21 cellular contexts compared by ENCODE assay signal in genomic region chr1:8519167-8519566, GRCh38.
DNase-seq lines count a peak whose midpoint lies in the region; ATAC-seq and TF ChIP-seq lines count a peak whose summit lies in the region.
"Had no signal": no experiment of that assay in that cellular context is flagged by ENCODE, and none has a peak within 500 bp of the region (broad histone marks: within the 10 kb centered on the region; RNA-seq: fewer than 3 reads in every experiment).

No MANE protein-coding gene starts in this region.

- H3K27me3 Mint-ChIP-seq in WTC11 (ENCODE audit: low read depth) (no peaks in the 10 kb centered on the region), osteocyte (ENCODE audit: unreplicated experiment) (no peaks in the 10 kb centered on the region)

- no peak for DNase-seq in Karpas-422
- DNase-seq in WTC11 (ENCODE audit: low spot score) = no peak
- no peak for DNase-seq in osteocyte (ENCODE audit: extremely low spot score, unreplicated experiment)
- no peak for DNase-seq in activated naive CD4-positive, alpha-beta T cell (lab: John Stamatoyannopoulos, UW)
- DNase-seq in nucleus accumbens (lab: John Stamatoyannopoulos, UW) = no peak
- no peak for DNase-seq in ecto neural progenitor cell (ENCODE audit: low spot score)
- DNase-seq: ACHN, GM23248, H7, MV-4-11, NCI-H1105, NCI-H2029, NCI-H446, NCI-H524 treated with DMSO at 0.1 percent for 48 hours, NCI-H774, PC-9, SJCRH30 had no signal

- CTCF ChIA-PET in WTC11 (lab: Charles Lee) = no interaction called here

- no peak overlapping the region for H2AFZ ChIP-seq in Karpas-422 (ENCODE audit: low read length)
- H2AFZ ChIP-seq: GM23248, PC-9 had no signal

- TF ChIP-seq CTCF in WTC11 (IDR thresholded peaks at IDR 0.05) (no peak), osteocyte (IDR thresholded peaks at IDR 0.05) (no peak)

- H3K36me3 Mint-ChIP-seq in WTC11 = peaks cover 14% of the 10 kb centered on the region
- H3K36me3 Mint-ChIP-seq in osteocyte (ENCODE audit: unreplicated experiment) = peaks cover 7% of the 10 kb centered on the region

- H3K4me3 Mint-ChIP-seq in WTC11 (no peak overlapping the region), osteocyte (ENCODE audit: unreplicated experiment) (no peak overlapping the region)

- H3K9me2 ChIP-seq in Karpas-422 (replicated peaks; ENCODE audit: insufficient read depth, low read length) = no peaks in the 10 kb centered on the region

- peaks cover 5% of the 10 kb centered on the region for H3K9me3 Mint-ChIP-seq in WTC11
- H3K9me3 Mint-ChIP-seq in osteocyte (ENCODE audit: unreplicated experiment) = no peaks in the 10 kb centered on the region

- peaks cover 58% of the 10 kb centered on the region for H3K79me2 ChIP-seq in Karpas-422 (ENCODE audit: low read length)

- POLR2A ChIA-PET in WTC11 (lab: Charles Lee) = no interaction called here

- peaks cover 48% of the 10 kb centered on the region for H3K4me1 ChIP-seq in Karpas-422 (ENCODE audit: low read length)

- H3K9me3 ChIP-seq in Karpas-422 (ENCODE audit: low read length) = no peaks in the 10 kb centered on the region
- H3K9me3 ChIP-seq: SJCRH30 had no signal

- H3K27ac ChIP-seq in Karpas-422 (ENCODE audit: low read length) = 0 out of 2 replicates have a peak overlapping the region, but pooled peaks have one; percentile 19
- H3K27ac ChIP-seq: GM23248, PC-9 had no signal

- H4K20me1 ChIP-seq in Karpas-422 (ENCODE audit: insufficient read depth, low read depth, low read length) = no peaks in the 10 kb centered on the region

- H3K27ac Mint-ChIP-seq in WTC11 (no peak overlapping the region), osteocyte (ENCODE audit: unreplicated experiment) (peak overlapping the region; percentile 95)

- H3K36me3 ChIP-seq in Karpas-422 (ENCODE audit: insufficient read depth, low read length) = no peaks in the 10 kb centered on the region; the same call in 1 of the 2 replicates
- H3K36me3 ChIP-seq: SJCRH30 had no signal

- H3K4me1 Mint-ChIP-seq in WTC11 = peaks cover 45% of the 10 kb centered on the region
- H3K4me1 Mint-ChIP-seq in osteocyte (ENCODE audit: unreplicated experiment) = peaks cover 36% of the 10 kb centered on the region

- no peak for ATAC-seq in WTC11
- no peak for ATAC-seq in GM18861 (IDR thresholded peaks at IDR 0.05; ENCODE audit: unreplicated experiment)
- ATAC-seq: HepG2, Right ventricle myocardium inferior, SK-N-SH treated with all-trans-retinoic acid at 6 μM for 48 hours had no signal

- H3K27me3 ChIP-seq in Karpas-422 (ENCODE audit: low read length) = no peaks in the 10 kb centered on the region
- H3K27me3 ChIP-seq: SJCRH30 had no signal

- no peak overlapping the region for H3K4me2 ChIP-seq in Karpas-422 (ENCODE audit: low read depth, low read length, poor library complexity, severe bottlenecking)
- H3K4me2 ChIP-seq: PC-9 had no signal

- H3K9ac ChIP-seq in Karpas-422 (ENCODE audit: low read length) = no peak overlapping the region
- H3K9ac ChIP-seq: GM23248 had no signal

- H3K4me3 ChIP-seq in Karpas-422 (ENCODE audit: low read length) = no peak overlapping the region
- H3K4me3 ChIP-seq: GM23248, PC-9, SJCRH30 had no signal

TF ChIP-seq in WTC11, 78 proteins besides CTCF, POLR2A, EP300 and RAD21:
- no peak for TF ChIP-seq ZBTB21 (CRISPR knock-in tag; IDR thresholded peaks at IDR 0.05; ENCODE audit: borderline replicate concordance)
- TF ChIP-seq ZNF121 (CRISPR knock-in tag; IDR thresholded peaks at IDR 0.05) = peak; percentile 28; the same call in 1 of the 2 replicates
